ENCODE assay signal across 8 cellular contexts in genomic region chr1:150320667-150320978, GRCh38. TPM values are rescaled to one million over a fixed set of nuclear protein-coding genes. Genes with fewer than 3 reads are reported as not detected.
DNase-seq lines count a peak whose midpoint lies in the region; ATAC-seq and TF ChIP-seq lines count a peak whose summit lies in the region.

No MANE protein-coding gene starts in this region.

- no peak overlapping the region for H3K56ac ChIP-seq in IMR-90 (ENCODE audit: extremely low read depth, insufficient read depth, low read length)

- H3K27ac Mint-ChIP-seq in central memory CD8-positive, alpha-beta T cell (ENCODE audit: low read depth) = peak overlapping the region; percentile 98
- H3K27ac Mint-ChIP-seq in naive thymus-derived CD4-positive, alpha-beta T cell = peak overlapping the region; percentile 95 to 100 (median 99)

- H3K4me1 Mint-ChIP-seq in central memory CD8-positive, alpha-beta T cell = peaks cover 15% of the 10 kb centered on the region
- H3K4me1 Mint-ChIP-seq in naive thymus-derived CD4-positive, alpha-beta T cell = peaks cover 10 to 42% (median 30%) of the 10 kb centered on the region in 7 donors

- no peak for TF ChIP-seq POLR2A in IMR-90 (IDR thresholded peaks at IDR 0.05; ENCODE audit: low read depth, low read length)

- DNase-seq in AG04449 (ENCODE audit: low read depth, low spot score) (no peak), IMR-90 (no peak), NCI-H1417 treated with DMSO at 0.1 percent for 48 hours (lab: John Stamatoyannopoulos, UW) (no peak), epidermal melanocyte (ENCODE audit: insufficient read length, low spot score) (no peak)
- DNase-seq in central memory CD8-positive, alpha-beta T cell (ENCODE audit: low spot score in 2 of 2) = no peak
- peak in 1 of 9 donors; percentile 3 for DNase-seq in naive thymus-derived CD4-positive, alpha-beta T cell

- no peaks in the 10 kb centered on the region for H3K9me3 Mint-ChIP-seq in central memory CD8-positive, alpha-beta T cell
- peaks cover 0 to 2% (median 0%) of the 10 kb centered on the region in 11 donors for H3K9me3 Mint-ChIP-seq in naive thymus-derived CD4-positive, alpha-beta T cell

- no TSS peak for BruUV-seq in IMR-90 (replicated peaks; lab: Mats Ljungman, UMichigan)

- TF ChIP-seq CTCF in AG04449 (IDR thresholded peaks at IDR 0.05; ENCODE audit: insufficient read depth, low read length, missing control alignments) (no peak), IMR-90 (conservative IDR thresholded peaks at IDR 0.05; ENCODE audit: low read depth, low read length) (no peak)

- no peak overlapping the region for H2BK120ac ChIP-seq in IMR-90 (ENCODE audit: low read depth, low read length)

- H3K4ac ChIP-seq in IMR-90 (ENCODE audit: low read depth, low read length) = peak overlapping the region; percentile 57; the same call in 1 of the 2 replicates

- H3K9me1 ChIP-seq in IMR-90 (ENCODE audit: insufficient read depth, low read length) = no peaks in the 10 kb centered on the region

- peak overlapping the region; percentile 97 for H3K4me3 ChIP-seq in AG04449 (ENCODE audit: low read depth, low read length)
- H3K4me3 ChIP-seq in IMR-90 (ENCODE audit: insufficient read depth, low read depth, low read length) = peak overlapping the region; percentile 98; the same call in 1 of the 2 replicates
- H3K4me3 ChIP-seq in naive thymus-derived CD4-positive, alpha-beta T cell (ENCODE audit: low read length) = peak overlapping the region; percentile 97

- no peak overlapping the region for H2BK15ac ChIP-seq in IMR-90 (ENCODE audit: low read depth, low read length)

- no peak for TF ChIP-seq RAD21 in IMR-90 (IDR thresholded peaks at IDR 0.05; ENCODE audit: low read length)

- in situ Hi-C loops in IMR-90 (cut with MboI; ENCODE audit: low sequenced_read_pairs) = no loop called here

- H3K36me3 ChIP-seq in IMR-90 (ENCODE audit: control insufficient read depth, insufficient read depth, low read length) = peaks cover 7% of the 10 kb centered on the region
- peaks cover 6 to 10% (median 10%) of the 10 kb centered on the region in 3 experiments for H3K36me3 ChIP-seq in naive thymus-derived CD4-positive, alpha-beta T cell (ENCODE audit: control insufficient read depth in 2 of 3, insufficient read depth in 3 of 3, low read length in 3 of 3)

- no peak overlapping the region for H3K9ac ChIP-seq in IMR-90 (ENCODE audit: low read depth, low read length)

- H2BK20ac ChIP-seq in IMR-90 (ENCODE audit: low read depth, low read length) = no peak overlapping the region

- dilution Hi-C loops in IMR-90 (cut with HindIII; ENCODE audit: low sequenced_read_pairs, unreplicated experiment) = no loop called here

- H4K91ac ChIP-seq in IMR-90 (ENCODE audit: insufficient read depth, low read depth, low read length) = no peak overlapping the region

- no peak overlapping the region for H3K23ac ChIP-seq in IMR-90 (ENCODE audit: low read depth, low read length)

- H3K27ac ChIP-seq in IMR-90 (ENCODE audit: insufficient read depth, low read length) = no peak overlapping the region
- H3K27ac ChIP-seq in naive thymus-derived CD4-positive, alpha-beta T cell (ENCODE audit: low read depth, low read length) = peak overlapping the region; percentile 76

- H3K36me3 Mint-ChIP-seq in central memory CD8-positive, alpha-beta T cell (ENCODE audit: insufficient read depth) = peaks cover 24% of the 10 kb centered on the region
- H3K36me3 Mint-ChIP-seq in naive thymus-derived CD4-positive, alpha-beta T cell = peaks cover 8 to 13% (median 10%) of the 10 kb centered on the region in 5 donors

- no peaks in the 10 kb centered on the region for H3K4me1 ChIP-seq in IMR-90 (ENCODE audit: control insufficient read depth, insufficient read depth, low read length)
- peaks cover 14 to 16% of the 10 kb centered on the region in 2 donors for H3K4me1 ChIP-seq in naive thymus-derived CD4-positive, alpha-beta T cell (ENCODE audit: control insufficient read depth in 2 of 2, insufficient read depth in 2 of 2, low read length in 2 of 2)

- no peak overlapping the region; the same call in 1 of the 2 replicates for H2AK5ac ChIP-seq in IMR-90 (ENCODE audit: low read depth, low read length)

- H2AK9ac ChIP-seq in IMR-90 (replicated peaks; ENCODE audit: low read depth, low read length, poor library complexity) = peak overlapping the region; percentile 60

- H3K18ac ChIP-seq in IMR-90 (ENCODE audit: low read depth, low read length) = no peak overlapping the region

- no peak overlapping the region for H3K14ac ChIP-seq in IMR-90 (replicated peaks; ENCODE audit: low read depth, low read length)

- peaks cover 3% of the 10 kb centered on the region; the same call in 1 of the 2 replicates for H4K20me1 ChIP-seq in IMR-90 (ENCODE audit: insufficient read depth, low read length)

- 83% methylated on average over 1 of the region's 8 CpGs; no CpG with 5 or more reads in 1 of the 2 experiments for WGBS in IMR-90 (ENCODE audit: extremely low coverage in 2 of 2, insufficient read length in 1 of 2), 2 experiments

- no peak for ATAC-seq in IMR-90 (ENCODE audit: low read depth)
- ATAC-seq in central memory CD8-positive, alpha-beta T cell (replicated peaks; ENCODE audit: extremely low read depth, poor library complexity, severe bottlenecking) = no peak
- no peak for ATAC-seq in naive thymus-derived CD4-positive, alpha-beta T cell
- ATAC-seq in HG03571 (IDR thresholded peaks at IDR 0.05; ENCODE audit: unreplicated experiment) = no peak
- ATAC-seq in HG02852 (IDR thresholded peaks at IDR 0.05; ENCODE audit: unreplicated experiment) = no peak

- CTCF ChIA-PET in AG04449 (lab: Yijun Ruan, JAX) = interaction anchor here (4.6 kb wide), 1 partner anchor 65 kb away, joined by 20 read pairs; no protein-coding TSS in a partner anchor
- CTCF ChIA-PET in IMR-90 (lab: Yijun Ruan, JAX) = no interaction called here
- CTCF ChIA-PET in naive thymus-derived CD4-positive, alpha-beta T cell (lab: Charles Lee) = no interaction called here

- H3K79me1 ChIP-seq in IMR-90 (ENCODE audit: low read depth in 1 of 2, low read length in 2 of 2) = peaks cover 11 to 15% of the 10 kb centered on the region in 2 experiments

- H2BK5ac ChIP-seq in IMR-90 (ENCODE audit: low read depth, low read length, poor library complexity, severe bottlenecking) = no peak overlapping the region

- H3K27me3 Mint-ChIP-seq in central memory CD8-positive, alpha-beta T cell = no peaks in the 10 kb centered on the region
- peaks cover 0 to 2% (median 0%) of the 10 kb centered on the region in 5 donors for H3K27me3 Mint-ChIP-seq in naive thymus-derived CD4-positive, alpha-beta T cell

- POLR2A ChIA-PET in AG04449 (lab: Yijun Ruan, JAX) = no interaction called here
- POLR2A ChIA-PET in IMR-90 (lab: Charles Lee; ENCODE audit: unreplicated experiment) = no interaction called here
- POLR2A ChIA-PET in naive thymus-derived CD4-positive, alpha-beta T cell (lab: Charles Lee) = interaction anchor here (0.7 to 6.2 kb wide), 2 partner anchors 44 to 59 kb away, joined by 3 to 42 read pairs; partner anchors contain the start of gene RPRD2

- H3K9me3 ChIP-seq in IMR-90 (ENCODE audit: control insufficient read depth, insufficient read depth, low read length) = no peaks in the 10 kb centered on the region
- no peaks in the 10 kb centered on the region for H3K9me3 ChIP-seq in naive thymus-derived CD4-positive, alpha-beta T cell (ENCODE audit: control insufficient read depth in 2 of 3, low read length in 3 of 3)

- no peak overlapping the region for H3K4me2 ChIP-seq in IMR-90 (ENCODE audit: low read depth, low read length)

- intact Hi-C loops in IMR-90 (cut with micrococcal nuclease) = loop anchor here (2.0 to 5.0 kb wide), 2 partner anchors 66 to 197 kb away; partner anchors contain the start of gene FALEC
- intact Hi-C loops in naive thymus-derived CD4-positive, alpha-beta T cell (cut with micrococcal nuclease) = no loop called here

- H4K5ac ChIP-seq in IMR-90 (ENCODE audit: low read depth, low read length) = peak overlapping the region; percentile 90

- peak overlapping the region; percentile 73 for H2AFZ ChIP-seq in IMR-90 (replicated peaks; ENCODE audit: low read length, poor library complexity)

- no peaks in the 10 kb centered on the region for H3K27me3 ChIP-seq in IMR-90 (ENCODE audit: control insufficient read depth, insufficient read depth, low read length)
- no peaks in the 10 kb centered on the region for H3K27me3 ChIP-seq in naive thymus-derived CD4-positive, alpha-beta T cell (ENCODE audit: control insufficient read depth in 2 of 2, insufficient read depth in 2 of 2, low read length in 2 of 2)

- peak overlapping the region; percentile 97 for H3K4me3 Mint-ChIP-seq in central memory CD8-positive, alpha-beta T cell
- peak overlapping the region; percentile 95 to 100 (median 99) for H3K4me3 Mint-ChIP-seq in naive thymus-derived CD4-positive, alpha-beta T cell

- peak overlapping the region; percentile 87 to 95 for H4K8ac ChIP-seq in IMR-90 (ENCODE audit: low read depth in 2 of 2, low read length in 2 of 2)

RNA-seq across cellular contexts. Expression of gene PRPF3, which starts 0.7 kb away (rescaled TPM):
- total RNA-seq in IMR-90 (2012; rRNA removed) = 52.9 and 63.3 TPM in 2 replicates
- polyA plus RNA-seq in IMR-90 (2012; rRNA removed) = 33.3 and 40.8 TPM in 2 replicates
- polyA plus RNA-seq in IMR-90 (2012; cell fraction: cytosol; rRNA removed) = 4.2 and 9.0 TPM in 2 replicates
- polyA plus RNA-seq in IMR-90 (2012; cell fraction: nucleus; rRNA removed; ENCODE audit: low replicate concordance) = 46.7 and 147 TPM in 2 replicates
- 100 to 1,000 TPM in 4 of 5 experiments, 10 to 100 TPM in 1; 89.6 to 176 (median 160) TPM for total RNA-seq in naive thymus-derived CD4-positive, alpha-beta T cell
- polyA plus RNA-seq in naive thymus-derived CD4-positive, alpha-beta T cell = 10 to 100 TPM; 14.8 to 37.4 TPM

RNA-seq across cellular contexts. Expression of gene MRPS21, which starts 27.0 kb away (rescaled TPM):
- total RNA-seq in IMR-90 (2012; rRNA removed) = 45.5 and 52.3 TPM in 2 replicates
- polyA plus RNA-seq in IMR-90 (2012; rRNA removed) = 74.6 and 76.6 TPM in 2 replicates
- polyA plus RNA-seq in IMR-90 (2012; cell fraction: cytosol; rRNA removed) = 19.4 and 26.4 TPM in 2 replicates
- polyA plus RNA-seq in IMR-90 (2012; cell fraction: nucleus; rRNA removed; ENCODE audit: low replicate concordance) = 22.7 and 143 TPM in 2 replicates
- 10 to 100 TPM; 47.9 to 72.8 (median 67.5) TPM for total RNA-seq in naive thymus-derived CD4-positive, alpha-beta T cell
- polyA plus RNA-seq in naive thymus-derived CD4-positive, alpha-beta T cell = 10 to 100 TPM; 61.7 to 92.9 TPM

RNA-seq across cellular contexts. Expression of gene CIART, which starts 38.3 kb away (rescaled TPM):
- 13.9 and 18.1 TPM in 2 replicates for total RNA-seq in IMR-90 (2012; rRNA removed)
- polyA plus RNA-seq in IMR-90 (2012; rRNA removed) = 15.5 and 16.5 TPM in 2 replicates
- polyA plus RNA-seq in IMR-90 (2012; cell fraction: cytosol; rRNA removed) = 6.7 and 7.0 TPM in 2 replicates
- polyA plus RNA-seq in IMR-90 (2012; cell fraction: nucleus; rRNA removed; ENCODE audit: low replicate concordance) = 16.7 and 41.5 TPM in 2 replicates
- total RNA-seq in naive thymus-derived CD4-positive, alpha-beta T cell = 1 to 10 TPM; 1.4 to 2.6 (median 2.4) TPM
- 1 to 10 TPM in 1 of 2 donors, under 1 TPM in 1; 0.87 to 2.0 TPM for polyA plus RNA-seq in naive thymus-derived CD4-positive, alpha-beta T cell

RNA-seq across cellular contexts. Expression of gene RPRD2, which starts 43.3 kb away (rescaled TPM):
- 3.9 and 5.3 TPM in 2 replicates for total RNA-seq in IMR-90 (2012; rRNA removed)
- polyA plus RNA-seq in IMR-90 (2012; rRNA removed) = 11.6 and 13.9 TPM in 2 replicates
- polyA plus RNA-seq in IMR-90 (2012; cell fraction: cytosol; rRNA removed) = 3.2 and 5.2 TPM in 2 replicates
- 6.9 and 11.9 TPM in 2 replicates for polyA plus RNA-seq in IMR-90 (2012; cell fraction: nucleus; rRNA removed; ENCODE audit: low replicate concordance)
- total RNA-seq in naive thymus-derived CD4-positive, alpha-beta T cell = 10 to 100 TPM; 33.2 to 62.2 (median 40.6) TPM
- 10 to 100 TPM; 27.5 to 51.2 TPM for polyA plus RNA-seq in naive thymus-derived CD4-positive, alpha-beta T cell

RNA-seq across cellular contexts. Expression of gene C1orf54, which starts 48.0 kb away (rescaled TPM):
- total RNA-seq in IMR-90 (2012; rRNA removed) = 30.3 and 33.5 TPM in 2 replicates
- polyA plus RNA-seq in IMR-90 (2012; rRNA removed) = 39.6 and 44.2 TPM in 2 replicates
- polyA plus RNA-seq in IMR-90 (2012; cell fraction: cytosol; rRNA removed) = 19.7 and 26.8 TPM in 2 replicates
- polyA plus RNA-seq in IMR-90 (2012; cell fraction: nucleus; rRNA removed; ENCODE audit: low replicate concordance) = 2.4 and 30.1 TPM in 2 replicates
- 1 to 10 TPM; 1.5 to 7.8 (median 4.3) TPM for total RNA-seq in naive thymus-derived CD4-positive, alpha-beta T cell
- polyA plus RNA-seq in naive thymus-derived CD4-positive, alpha-beta T cell = 1 to 10 TPM; 2.7 to 5.6 TPM
